ENCODE assay signal across 1 cellular context in genomic region chr6:160258346-160259142, GRCh38.
TF ChIP-seq lines count a peak whose summit lies in the region.

TSS of gene SLC22A2 (minus strand) at chr6:160258821. CDS start at chr6:160258757, 64 bp downstream.

TF ChIP-seq in GM23338, 12 proteins besides CTCF, POLR2A, EP300 and RAD21 (continued from another document):
- no peak for TF ChIP-seq REST (IDR thresholded peaks at IDR 0.05; ENCODE audit: unreplicated experiment)
- TF ChIP-seq JUNB (IDR thresholded peaks at IDR 0.05; ENCODE audit: unreplicated experiment) = no peak
- TF ChIP-seq ZNF462 (CRISPR knock-in tag; IDR thresholded peaks at IDR 0.05) = no peak
- no peak for TF ChIP-seq EZH2phosphoT487 (IDR thresholded peaks at IDR 0.05; ENCODE audit: unreplicated experiment)
- TF ChIP-seq ZNF114 (CRISPR knock-in tag; IDR thresholded peaks at IDR 0.05) = no peak
- TF ChIP-seq ETS1 (IDR thresholded peaks at IDR 0.05) = no peak
- no peak for TF ChIP-seq ZNF331 (CRISPR knock-in tag; IDR thresholded peaks at IDR 0.05; ENCODE audit: low read depth)
